In genomic region chr4:95129708-95130343, GRCh38 we compare ENCODE assay signal across 10 cellular contexts.
A peak's percentile ranks its signal among the peaks of the same experiment; 100 is the strongest.
DNase-seq lines count a peak whose midpoint lies in the region; TF ChIP-seq lines count a peak whose summit lies in the region.
"Had no signal": no experiment of that assay in that cellular context is flagged by ENCODE, and none has a peak within 500 bp of the region (broad histone marks: within the 10 kb centered on the region; RNA-seq: fewer than 3 reads in every experiment).

No MANE protein-coding gene starts in this region.

- no peak for TF ChIP-seq POLR2A in vagina (IDR thresholded peaks at IDR 0.05)

- H3K27ac ChIP-seq in vagina, result no peak overlapping the region
- H3K27ac ChIP-seq: KMS-11 had no signal

- H3K4me3 ChIP-seq in AG04449 (ENCODE audit: low read depth, low read length) (peak overlapping the region; percentile 26), vagina (no peak overlapping the region)

- POLR2A ChIA-PET in AG04449 (lab: Yijun Ruan, JAX), result interaction anchor here (0.8 kb wide), 1 partner anchor 12 kb away, joined by 3 read pairs; no protein-coding TSS in a partner anchor

- no peaks in the 10 kb centered on the region for H3K27me3 ChIP-seq in vagina

- DNase-seq in AG04449 (ENCODE audit: low read depth, low spot score) (peak; percentile 98), HS-27A (ENCODE audit: low read depth) (peak; percentile 80), astrocyte of the hippocampus (ENCODE audit: low read depth, low spot score) (peak; percentile 96), left kidney (ENCODE audit: low read depth, low spot score) (peak; percentile 26), NCI-H1105 treated with DMSO at 0.1 percent for 48 hours (lab: John Stamatoyannopoulos, UW) (no peak), vagina (ENCODE audit: extremely low spot score in 2 of 2) (no peak), NCI-H2029 (lab: John Stamatoyannopoulos, UW) (no peak), NCI-H2196 treated with DMSO at 0.1 percent for 48 hours (lab: John Stamatoyannopoulos, UW; ENCODE audit: unreplicated experiment) (no peak)
- DNase-seq: nucleus accumbens had no signal

- CTCF ChIA-PET in AG04449 (lab: Yijun Ruan, JAX), result interaction anchor here (0.8 to 1.7 kb wide), 3 partner anchors 12 to 510 kb away, joined by 3 to 7 read pairs (median 3); no protein-coding TSS in a partner anchor

- H3K36me3 ChIP-seq in vagina, result no peaks in the 10 kb centered on the region

- H3K4me1 ChIP-seq in vagina, result no peaks in the 10 kb centered on the region

- no peak for TF ChIP-seq CTCF in AG04449 (IDR thresholded peaks at IDR 0.05; ENCODE audit: insufficient read depth, low read length, missing control alignments)
- TF ChIP-seq CTCF in vagina (IDR thresholded peaks at IDR 0.05), result no peak

- intact Hi-C loops in vagina (cut with DNase I), result no loop called here

- no peaks in the 10 kb centered on the region for H3K9me3 ChIP-seq in vagina

Comparison
In these comparisons a context has a peak if more than half of its experiments do, and no peak if none do; other contexts are left out.
1. DNase-seq: peak in AG04449 (single experiment), HS-27A (single experiment), astrocyte of the hippocampus (single experiment) and left kidney (single experiment); none in NCI-H1105 treated with DMSO at 0.1 percent for 48 hours (single experiment), vagina (0 of 2), NCI-H2029 (single experiment) and NCI-H2196 treated with DMSO at 0.1 percent for 48 hours (single experiment).